ENCODE assay signal across 22 cellular contexts in the genomic region with DNA sequence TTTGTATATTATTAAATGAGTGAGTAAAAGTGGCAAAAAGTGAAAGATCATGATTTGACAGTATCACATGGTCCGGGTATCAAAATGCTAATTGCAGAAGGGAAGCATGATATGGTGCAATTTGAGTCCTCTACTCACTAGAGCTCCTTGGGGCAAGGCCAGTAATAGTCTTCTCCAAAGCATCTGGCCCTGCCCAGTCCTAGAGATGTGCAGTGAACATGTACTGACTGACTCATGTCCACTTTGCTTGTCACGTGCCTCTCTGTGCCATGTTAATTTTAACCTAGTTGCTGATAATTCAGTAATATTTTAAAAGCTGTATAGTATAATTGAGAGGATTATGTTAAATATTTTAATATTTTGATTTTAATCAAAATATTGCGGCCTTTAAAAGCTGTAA. TPM values are rescaled to one million over a fixed set of nuclear protein-coding genes. Genes with fewer than 3 reads are reported as not detected.
A peak's percentile ranks its signal among the peaks of the same experiment; 100 is the strongest.
DNase-seq lines count a peak whose midpoint lies in the region; ATAC-seq and TF ChIP-seq lines count a peak whose summit lies in the region.
"Had no signal": no experiment of that assay in that cellular context is flagged by ENCODE, and none has a peak within 500 bp of the region (broad histone marks: within the 10 kb centered on the region; RNA-seq: fewer than 3 reads in every experiment).

No MANE protein-coding gene starts in this region.

- H3K4me1 ChIP-seq in skeletal muscle satellite cell (ENCODE audit: control insufficient read depth, insufficient read depth, low read length) = peaks cover 39% of the 10 kb centered on the region
- H3K4me1 ChIP-seq: BLaER1, left ventricle myocardium inferior, thyroid gland had no signal

- no peak overlapping the region for H3K9ac ChIP-seq in skeletal muscle satellite cell (ENCODE audit: low read depth, low read length)
- H3K9ac ChIP-seq: BLaER1 had no signal

- peak overlapping the region; percentile 14 for H3K4me2 ChIP-seq in skeletal muscle satellite cell (ENCODE audit: low read length)
- H3K4me2 ChIP-seq: BLaER1 had no signal

- H3K27ac Mint-ChIP-seq in activated T-helper 1 cell treated with anti-CD3 and anti-CD28 coated beads, Interleukin-12 subunit alpha, Interleukin-12 subunit beta, Interleukin-2, Interleukin-4 antibody, amounts not matched to agents 30 ng/mL and 10 ng/mL and 1 ng/mL, durations not matched to agents 14 hours and 24 hours and 36 hours = no peak overlapping the region
- H3K27ac Mint-ChIP-seq: effector memory CD8-positive, alpha-beta T cell had no signal

- H3K27me3 Mint-ChIP-seq in activated T-helper 1 cell treated with anti-CD3 and anti-CD28 coated beads, Interleukin-12 subunit alpha, Interleukin-12 subunit beta, Interleukin-2, Interleukin-4 antibody, amounts not matched to agents 30 ng/mL and 10 ng/mL and 1 ng/mL, durations not matched to agents 14 hours and 24 hours and 36 hours (ENCODE audit: insufficient read depth) = no peaks in the 10 kb centered on the region
- H3K27me3 Mint-ChIP-seq: effector memory CD8-positive, alpha-beta T cell had no signal

- H3K4me3 ChIP-seq in fibroblast of mammary gland (ENCODE audit: control insufficient read depth, low read depth, low read length) (no peak overlapping the region), skeletal muscle satellite cell (ENCODE audit: low read length) (no peak overlapping the region)
- H3K4me3 ChIP-seq: BLaER1, HAP-1, left ventricle myocardium inferior, thyroid gland had no signal

- no peak for TF ChIP-seq CTCF in fibroblast of mammary gland (conservative IDR thresholded peaks at IDR 0.05; ENCODE audit: control insufficient read depth, insufficient read depth, low read depth, low read length)

- no peak overlapping the region for H3K4me3 Mint-ChIP-seq in activated T-helper 1 cell treated with anti-CD3 and anti-CD28 coated beads, Interleukin-12 subunit alpha, Interleukin-12 subunit beta, Interleukin-2, Interleukin-4 antibody, amounts not matched to agents 30 ng/mL and 10 ng/mL and 1 ng/mL, durations not matched to agents 14 hours and 24 hours and 36 hours
- H3K4me3 Mint-ChIP-seq: effector memory CD8-positive, alpha-beta T cell had no signal

- no peak for ATAC-seq in GM21367 (IDR thresholded peaks at IDR 0.05; ENCODE audit: unreplicated experiment)
- ATAC-seq in HG03280 (IDR thresholded peaks at IDR 0.05; ENCODE audit: unreplicated experiment) = no peak
- ATAC-seq: effector memory CD8-positive, alpha-beta T cell had no signal

- H3K27me3 ChIP-seq in skeletal muscle satellite cell (ENCODE audit: control insufficient read depth, insufficient read depth, low read length) = no peaks in the 10 kb centered on the region
- H3K27me3 ChIP-seq: BLaER1, thyroid gland had no signal

- DNase-seq in H4 (ENCODE audit: low spot score) (peak; percentile 60), RKO (ENCODE audit: low spot score) (peak; percentile 11), fibroblast of mammary gland (ENCODE audit: low read depth) (peak; percentile 95), NCI-H345 (lab: John Stamatoyannopoulos, UW) (no peak)
- no peak for DNase-seq in activated T-helper 1 cell treated with anti-CD3 and anti-CD28 coated beads, Interleukin-12 subunit alpha, Interleukin-12 subunit beta, Interleukin-2, Interleukin-4 antibody, amounts not matched to agents 30 ng/mL and 10 ng/mL and 1 ng/mL, durations not matched to agents 14 hours and 24 hours and 36 hours (ENCODE audit: low spot score)
- DNase-seq: activated CD4-positive, CD25-positive, alpha-beta regulatory T cell; activated CD8-positive, alpha-beta memory T cell treated with anti-CD3 and anti-CD28 coated beads for 24 hours; DMS153; effector memory CD8-positive, alpha-beta T cell; foreskin melanocyte; left ventricle myocardium inferior; NCI-H1694; NCI-H446; SHP77 treated with DMSO at 0.1 percent for 48 hours; small intestine; T-helper 2 cell; thyroid gland had no signal

- H3K9me3 Mint-ChIP-seq in activated T-helper 1 cell treated with anti-CD3 and anti-CD28 coated beads, Interleukin-12 subunit alpha, Interleukin-12 subunit beta, Interleukin-2, Interleukin-4 antibody, amounts not matched to agents 30 ng/mL and 10 ng/mL and 1 ng/mL, durations not matched to agents 14 hours and 24 hours and 36 hours = no peaks in the 10 kb centered on the region
- H3K9me3 Mint-ChIP-seq: effector memory CD8-positive, alpha-beta T cell had no signal

- intact Hi-C loops in activated T-helper 1 cell treated with anti-CD3 and anti-CD28 coated beads, Interleukin-12 subunit alpha, Interleukin-12 subunit beta, Interleukin-2, Interleukin-4 antibody, amounts not matched to agents 30 ng/mL and 10 ng/mL and 1 ng/mL, durations not matched to agents 14 hours and 24 hours and 36 hours (cut with micrococcal nuclease) = no loop called here

- H3K4me1 Mint-ChIP-seq in activated T-helper 1 cell treated with anti-CD3 and anti-CD28 coated beads, Interleukin-12 subunit alpha, Interleukin-12 subunit beta, Interleukin-2, Interleukin-4 antibody, amounts not matched to agents 30 ng/mL and 10 ng/mL and 1 ng/mL, durations not matched to agents 14 hours and 24 hours and 36 hours (ENCODE audit: low read depth) = no peaks in the 10 kb centered on the region

- H3K36me3 Mint-ChIP-seq in activated T-helper 1 cell treated with anti-CD3 and anti-CD28 coated beads, Interleukin-12 subunit alpha, Interleukin-12 subunit beta, Interleukin-2, Interleukin-4 antibody, amounts not matched to agents 30 ng/mL and 10 ng/mL and 1 ng/mL, durations not matched to agents 14 hours and 24 hours and 36 hours (ENCODE audit: low read depth) = no peaks in the 10 kb centered on the region

- H3K36me3 ChIP-seq in skeletal muscle satellite cell (ENCODE audit: insufficient read depth, low read length) = no peaks in the 10 kb centered on the region
- H3K36me3 ChIP-seq: BLaER1, HAP-1, left ventricle myocardium inferior, thyroid gland had no signal

- H3K9me3 ChIP-seq in skeletal muscle satellite cell (replicated peaks; ENCODE audit: low read length) = no peaks in the 10 kb centered on the region
- H3K9me3 ChIP-seq: BLaER1, HAP-1, left ventricle myocardium inferior, thyroid gland had no signal

RNA-seq across cellular contexts. Expression of a gene that starts 54.6 kb away (rescaled TPM):
- total RNA-seq in H4 (2014; rRNA removed; shearing (Covaris generic)) = 108 and 110 TPM in 2 replicates
- 17.5 and 55.7 TPM in 2 replicates for total RNA-seq in skeletal muscle satellite cell (2012; rRNA removed)
- not detected in 2 replicates for total RNA-seq in activated T-helper 1 cell treated with anti-CD3 and anti-CD28 coated beads, Interleukin-12 subunit alpha, Interleukin-12 subunit beta, Interleukin-2, Interleukin-4 antibody, amounts not matched to agents 30 ng/mL and 10 ng/mL and 1 ng/mL, durations not matched to agents 14 hours and 24 hours and 36 hours

Comparison
In these comparisons a context has a peak if more than half of its experiments do, and no peak if none do; other contexts are left out.
1. DNase-seq: peak in H4 (single experiment), RKO (single experiment) and fibroblast of mammary gland (single experiment); none in NCI-H345 (single experiment) and activated T-helper 1 cell treated with anti-CD3 and anti-CD28 coated beads, Interleukin-12 subunit alpha, Interleukin-12 subunit beta, Interleukin-2, Interleukin-4 antibody, amounts not matched to agents 30 ng/mL and 10 ng/mL and 1 ng/mL, durations not matched to agents 14 hours and 24 hours and 36 hours (single experiment).
2. RNA of a gene that starts 54.6 kb away (total RNA-seq): 108 to 110 TPM in H4; not detected in activated T-helper 1 cell treated with anti-CD3 and anti-CD28 coated beads, Interleukin-12 subunit alpha, Interleukin-12 subunit beta, Interleukin-2, Interleukin-4 antibody, amounts not matched to agents 30 ng/mL and 10 ng/mL and 1 ng/mL, durations not matched to agents 14 hours and 24 hours and 36 hours; every median in the first group is over 100 times any median in the second.